Comparison of ENCODE assay signal across 8 cellular contexts in the genomic region with DNA sequence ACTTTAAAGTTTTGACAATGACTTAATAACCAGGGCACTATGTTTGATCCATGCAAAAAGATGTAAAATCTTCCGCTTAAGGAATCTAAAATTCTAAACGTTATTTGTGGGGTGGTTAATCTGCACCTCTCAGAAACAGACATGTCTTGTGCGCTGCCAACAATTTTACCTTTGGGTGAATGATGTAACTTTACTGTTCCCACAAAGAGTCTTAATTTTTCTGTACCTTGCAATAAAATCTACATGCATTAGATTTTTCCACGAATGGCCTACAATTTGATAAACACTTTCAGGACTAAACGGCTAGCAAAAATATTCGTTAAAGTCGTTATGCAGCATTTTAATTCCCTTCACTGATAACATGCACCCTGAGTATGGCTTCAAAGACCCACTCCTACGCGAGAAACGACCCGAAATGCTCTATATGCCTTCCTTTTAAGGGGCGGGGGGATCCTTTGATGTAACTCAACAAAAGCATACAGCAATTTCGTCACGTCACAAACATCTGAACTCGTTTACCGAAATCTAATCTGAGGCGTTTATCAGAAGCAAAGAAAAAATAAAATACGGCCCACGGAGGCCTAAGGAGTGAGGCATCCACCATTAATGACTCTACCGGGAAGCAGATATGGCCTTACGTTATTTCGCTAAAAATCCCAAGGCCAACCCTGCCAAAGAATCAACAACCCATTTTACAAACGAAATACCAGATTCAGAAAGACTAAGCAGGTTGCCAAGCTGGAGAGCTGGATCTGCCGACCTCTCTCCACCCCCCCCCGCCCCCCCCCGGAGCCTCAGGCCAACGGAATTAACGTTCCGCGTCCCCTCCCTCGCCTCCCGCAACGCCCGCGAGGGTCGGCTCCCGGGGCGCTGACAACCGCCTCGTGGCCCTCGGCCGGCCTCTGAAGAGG. TPM values are rescaled to one million over a fixed set of nuclear protein-coding genes. Genes with fewer than 3 reads are reported as not detected.
DNase-seq lines count a peak whose midpoint lies in the region; ATAC-seq, FAIRE-seq and TF ChIP-seq lines count a peak whose summit lies in the region.

No MANE protein-coding gene starts in this region.

- in situ Hi-C loops in G401 (cut with HindIII; ENCODE audit: low sequenced_read_pairs) = no loop called here

- peak; percentile 33 for ATAC-seq in HG02759 (IDR thresholded peaks at IDR 0.05; ENCODE audit: unreplicated experiment)
- ATAC-seq in left colon = peak; percentile 52
- ATAC-seq in stimulated activated naive CD8-positive, alpha-beta T cell treated with anti-CD3 and anti-CD28 coated beads, Interleukin-15, Interleukin-2, amounts not matched to agents 100 U/mL and 50 U/mL, for 24 hours = no peak

- CTCF ChIA-PET in RWPE1 (lab: Yijun Ruan, JAX) = interaction anchor here (1.2 kb wide), 1 partner anchor 275 kb away, joined by 5 read pairs; no protein-coding TSS in a partner anchor

- peak overlapping the region; percentile 90 for H3K4me3 ChIP-seq in bronchial epithelial cell (ENCODE audit: low read depth, low read length)

- POLR2A ChIA-PET in RWPE1 (lab: Yijun Ruan, JAX; ENCODE audit: low non-redundant PET) = no interaction called here

- no peak for TF ChIP-seq CTCF in RWPE1 (conservative IDR thresholded peaks at IDR 0.05; ENCODE audit: low read depth)
- no peak for TF ChIP-seq CTCF in bronchial epithelial cell (IDR thresholded peaks at IDR 0.05; ENCODE audit: insufficient read depth, low read length, severe bottlenecking)

- intact Hi-C loops in left colon (cut with DNase I, micrococcal nuclease) = no loop called here

- H3K27me3 ChIP-seq in bronchial epithelial cell (ENCODE audit: control insufficient read depth, insufficient read depth, low read length) = no peaks in the 10 kb centered on the region

- peak overlapping the region; percentile 97 for H3K27ac ChIP-seq in RWPE1

- peaks cover 4% of the 10 kb centered on the region for H3K36me3 ChIP-seq in bronchial epithelial cell (ENCODE audit: control insufficient read depth, insufficient read depth, low read length)

- DNase-seq in G401 (ENCODE audit: low spot score) (peak; percentile 55), RWPE1 (ENCODE audit: low spot score) (peak; percentile 78), bronchial epithelial cell (ENCODE audit: low read depth) (peak; percentile 38), left colon (no peak), NK-92 (lab: John Stamatoyannopoulos, UW; ENCODE audit: unreplicated experiment) (no peak), COLO668 (lab: John Stamatoyannopoulos, UW; ENCODE audit: unreplicated experiment) (no peak)
- peak; percentile 26 for DNase-seq in stimulated activated naive CD8-positive, alpha-beta T cell treated with anti-CD3 and anti-CD28 coated beads, Interleukin-15, Interleukin-2, amounts not matched to agents 100 U/mL and 50 U/mL, for 24 hours

- FAIRE-seq in bronchial epithelial cell (lab: Jason Lieb, UNC) = no peak

RNA-seq across cellular contexts. Expression of gene AK6, which starts 0.6 kb away (rescaled TPM):
- total RNA-seq in G401 (2014; rRNA removed; shearing (Covaris generic)) = 39.7 and 62.0 TPM in 2 replicates
- total RNA-seq in bronchial epithelial cell = 32.6 and 50.2 TPM in 2 replicates
- 10 to 100 TPM; 26.3 to 33.2 TPM for total RNA-seq in left colon

RNA-seq across cellular contexts. Expression of gene TAF9, which starts 0.6 kb away (rescaled TPM):
- total RNA-seq in G401 (2014; rRNA removed; shearing (Covaris generic)) = 144 and 177 TPM in 2 replicates
- total RNA-seq in bronchial epithelial cell = 66.9 and 150 TPM in 2 replicates
- 10 to 100 TPM; 38.4 to 53.9 TPM for total RNA-seq in left colon

RNA-seq across cellular contexts. Expression of gene RAD17, which starts 0.9 kb away (rescaled TPM):
- total RNA-seq in G401 (2014; rRNA removed; shearing (Covaris generic)) = 17.4 and 19.3 TPM in 2 replicates
- total RNA-seq in bronchial epithelial cell = 17.6 and 23.2 TPM in 2 replicates
- 10 to 100 TPM; 17.2 to 17.8 TPM for total RNA-seq in left colon

RNA-seq across cellular contexts. Expression of gene CCDC125, which starts 36.1 kb away (rescaled TPM):
- total RNA-seq in G401 (2014; rRNA removed; shearing (Covaris generic)) = not detected in 2 replicates
- total RNA-seq in bronchial epithelial cell (3.4 and 5.5 TPM in 2 replicates), left colon (10 to 100 TPM; 20.3 to 26.3 TPM)

RNA-seq across cellular contexts. Expression of gene MARVELD2, which starts 46.2 kb away (rescaled TPM):
- not detected in 2 replicates for total RNA-seq in G401 (2014; rRNA removed; shearing (Covaris generic))
- total RNA-seq in bronchial epithelial cell (19.5 and 28.7 TPM in 2 replicates), left colon (10 to 100 TPM; 56.0 to 56.6 TPM)

Comparison
In these comparisons a context has a peak if more than half of its experiments do, and no peak if none do; other contexts are left out.
1. DNase-seq: peak in G401 (single experiment), RWPE1 (single experiment), bronchial epithelial cell (single experiment) and stimulated activated naive CD8-positive, alpha-beta T cell treated with anti-CD3 and anti-CD28 coated beads, Interleukin-15, Interleukin-2, amounts not matched to agents 100 U/mL and 50 U/mL, for 24 hours (single experiment); none in left colon (0 of 2), NK-92 (single experiment) and COLO668 (single experiment).